ENCODE assay signal across 1 cellular context in genomic region chr1:228378453-228379164, GRCh38.
TF ChIP-seq lines count a peak whose summit lies in the region.

No MANE protein-coding gene starts in this region.

TF ChIP-seq in IMR-90, 13 proteins besides CTCF, POLR2A, EP300 and RAD21:
- peak; percentile 67; the same call in 1 of the 2 replicates for TF ChIP-seq BHLHE40 (IDR thresholded peaks at IDR 0.05; ENCODE audit: low read depth, low read length)
- TF ChIP-seq CEBPB (IDR thresholded peaks at IDR 0.05; ENCODE audit: low read depth, low read length): no peak
- TF ChIP-seq SMC3 (IDR thresholded peaks at IDR 0.05; ENCODE audit: low read depth, low read length): peak; percentile 27; the same call in 1 of the 2 replicates
- no peak for TF ChIP-seq RCOR1 (IDR thresholded peaks at IDR 0.05; ENCODE audit: insufficient replicate concordance, low read length)
- no peak for TF ChIP-seq ELK1 (IDR thresholded peaks at IDR 0.05; ENCODE audit: borderline replicate concordance, low read depth, low read length)
- TF ChIP-seq NFE2L2 (IDR thresholded peaks at IDR 0.05; ENCODE audit: low read depth, low read length): no peak
- TF ChIP-seq CHD1 (IDR thresholded peaks at IDR 0.05; ENCODE audit: low read depth, low read length): no peak
- TF ChIP-seq MAZ (IDR thresholded peaks at IDR 0.05; ENCODE audit: borderline replicate concordance, low read depth, low read length): peak; percentile 23; the same call in 1 of the 2 replicates
- TF ChIP-seq MAFK (IDR thresholded peaks at IDR 0.05; ENCODE audit: low read depth, low read length): no peak
- no peak for TF ChIP-seq FOS (IDR thresholded peaks at IDR 0.05; ENCODE audit: low read depth, low read length)
- TF ChIP-seq RFX5 (IDR thresholded peaks at IDR 0.05; ENCODE audit: low read depth, low read length): no peak
- TF ChIP-seq MXI1 (IDR thresholded peaks at IDR 0.05; ENCODE audit: borderline replicate concordance, low read depth, low read length): peak; percentile 77; the same call in 1 of the 2 replicates
- peak; percentile 85 for TF ChIP-seq USF2 (IDR thresholded peaks at IDR 0.05; ENCODE audit: low read depth, low read length)
